Comparison of ENCODE assay signal across 15 cellular contexts in genomic region chr13:109954441-109954840, GRCh38.
DNase-seq lines count a peak whose midpoint lies in the region; ATAC-seq and TF ChIP-seq lines count a peak whose summit lies in the region.
"Had no signal": no experiment of that assay in that cellular context is flagged by ENCODE, and none has a peak within 500 bp of the region (broad histone marks: within the 10 kb centered on the region; RNA-seq: fewer than 3 reads in every experiment).

No MANE protein-coding gene starts in this region.

- no peaks in the 10 kb centered on the region for H3K27me3 Mint-ChIP-seq in T-helper 17 cell
- H3K27me3 Mint-ChIP-seq in endodermal cell (ENCODE audit: insufficient read depth), result no peaks in the 10 kb centered on the region
- H3K27me3 Mint-ChIP-seq: CD4-positive, alpha-beta T cell had no signal

- H4K20me1 ChIP-seq in Karpas-422 (ENCODE audit: insufficient read depth, low read depth, low read length), result no peaks in the 10 kb centered on the region
- H4K20me1 ChIP-seq: BLaER1 treated with 17β-estradiol and CSF1 and Interleukin-3, amounts not matched to agents 10 nM and 100 nM had no signal

- no peaks in the 10 kb centered on the region for H3K36me3 Mint-ChIP-seq in T-helper 17 cell (ENCODE audit: low read depth)
- no peaks in the 10 kb centered on the region for H3K36me3 Mint-ChIP-seq in endodermal cell (ENCODE audit: low read depth)
- H3K36me3 Mint-ChIP-seq: CD8-positive, alpha-beta T cell had no signal

- H3K9me3 Mint-ChIP-seq in endodermal cell, result peaks cover 17% of the 10 kb centered on the region

- H3K4me2 ChIP-seq in Karpas-422 (ENCODE audit: low read depth, low read length, poor library complexity, severe bottlenecking), result no peak overlapping the region

- no peaks in the 10 kb centered on the region for H3K79me2 ChIP-seq in Karpas-422 (ENCODE audit: low read length)

- H3K4me3 ChIP-seq in endodermal cell (ENCODE audit: low read length), result no peak overlapping the region
- H3K4me3 ChIP-seq in Karpas-422 (ENCODE audit: low read length), result no peak overlapping the region
- H3K4me3 ChIP-seq: BLaER1 treated with 17β-estradiol and CSF1 and Interleukin-3, amounts not matched to agents 10 nM and 100 nM had no signal

- H3K36me3 ChIP-seq in endodermal cell (ENCODE audit: control insufficient read depth, insufficient read depth, low read length) (no peaks in the 10 kb centered on the region), Karpas-422 (ENCODE audit: insufficient read depth, low read length) (no peaks in the 10 kb centered on the region)
- H3K36me3 ChIP-seq: BE2C; BLaER1 treated with 17β-estradiol and CSF1 and Interleukin-3, amounts not matched to agents 10 nM and 100 nM had no signal

- H3K27ac ChIP-seq in endodermal cell (ENCODE audit: low read depth, low read length) (no peak overlapping the region), Karpas-422 (ENCODE audit: low read length) (no peak overlapping the region)
- H3K27ac ChIP-seq: BLaER1 treated with 17β-estradiol and CSF1 and Interleukin-3, amounts not matched to agents 10 nM and 100 nM had no signal

- H3K27me3 ChIP-seq in endodermal cell (ENCODE audit: control insufficient read depth, insufficient read depth, low read length, poor library complexity, severe bottlenecking) (no peaks in the 10 kb centered on the region), Karpas-422 (ENCODE audit: low read length) (no peaks in the 10 kb centered on the region)
- H3K27me3 ChIP-seq: BE2C; BLaER1 treated with 17β-estradiol and CSF1 and Interleukin-3, amounts not matched to agents 10 nM and 100 nM had no signal

- no peaks in the 10 kb centered on the region for H3K9me2 ChIP-seq in Karpas-422 (replicated peaks; ENCODE audit: insufficient read depth, low read length)

- H3K9me3 ChIP-seq in T-helper 17 cell (ENCODE audit: control insufficient read depth, low read length, poor library complexity, severe bottlenecking), result no peaks in the 10 kb centered on the region
- no peaks in the 10 kb centered on the region for H3K9me3 ChIP-seq in endodermal cell (ENCODE audit: control insufficient read depth, low read length)
- no peaks in the 10 kb centered on the region for H3K9me3 ChIP-seq in Karpas-422 (ENCODE audit: low read length)
- H3K9me3 ChIP-seq: BE2C had no signal

- 86 to 93% methylated on average over 3 to 6 of the region's 6 CpGs for WGBS in endodermal cell (ENCODE audit: insufficient coverage in 1 of 2, insufficient read length in 1 of 2), 2 experiments

- H3K4me3 Mint-ChIP-seq in T-helper 17 cell, result peak overlapping the region; percentile 22
- no peak overlapping the region for H3K4me3 Mint-ChIP-seq in endodermal cell
- H3K4me3 Mint-ChIP-seq: CD4-positive, alpha-beta T cell; CD8-positive, alpha-beta T cell had no signal

- H2AFZ ChIP-seq in Karpas-422 (ENCODE audit: low read length), result no peak overlapping the region

- H3K27ac Mint-ChIP-seq in T-helper 17 cell (no peak overlapping the region), endodermal cell (no peak overlapping the region)
- H3K27ac Mint-ChIP-seq: CD4-positive, alpha-beta T cell; CD8-positive, alpha-beta T cell had no signal

- no peak overlapping the region for H3K9ac ChIP-seq in endodermal cell (ENCODE audit: extremely low read depth, low read length, poor library complexity, severe bottlenecking)
- H3K9ac ChIP-seq in Karpas-422 (ENCODE audit: low read length), result no peak overlapping the region
- H3K9ac ChIP-seq: BLaER1 treated with 17β-estradiol and CSF1 and Interleukin-3, amounts not matched to agents 10 nM and 100 nM had no signal

- no peaks in the 10 kb centered on the region for H3K4me1 Mint-ChIP-seq in T-helper 17 cell
- H3K4me1 Mint-ChIP-seq in endodermal cell, result peaks cover 4% of the 10 kb centered on the region

- ATAC-seq in T-helper 17 cell, result no peak
- ATAC-seq: CD8-positive, alpha-beta T cell had no signal

- no peak for TF ChIP-seq CTCF in endodermal cell (conservative IDR thresholded peaks at IDR 0.05)

- DNase-seq in T-helper 17 cell (no peak), endodermal cell (peak; percentile 5), SKM-1 treated with dmso at 0.1 percent for 144 hours (lab: John Stamatoyannopoulos, UW; ENCODE audit: unreplicated experiment) (no peak), NCI-H1436 treated with DMSO at 0.1 percent for 48 hours (lab: John Stamatoyannopoulos, UW) (no peak), Karpas-422 (no peak)
- DNase-seq: 8988T; ACHN; BE2C; Caco-2; Calu3; CD4-positive, alpha-beta T cell; CD8-positive, alpha-beta T cell; DMS79 treated with DMSO at 0.1 percent for 48 hours; GF-D8 had no signal

- H3K4me1 ChIP-seq in endodermal cell (ENCODE audit: control insufficient read depth, insufficient read depth, low read length), result no peaks in the 10 kb centered on the region
- no peaks in the 10 kb centered on the region for H3K4me1 ChIP-seq in Karpas-422 (ENCODE audit: low read length)
- H3K4me1 ChIP-seq: BE2C had no signal
